Comparison of ENCODE assay signal across 8 cellular contexts in the genomic region with DNA sequence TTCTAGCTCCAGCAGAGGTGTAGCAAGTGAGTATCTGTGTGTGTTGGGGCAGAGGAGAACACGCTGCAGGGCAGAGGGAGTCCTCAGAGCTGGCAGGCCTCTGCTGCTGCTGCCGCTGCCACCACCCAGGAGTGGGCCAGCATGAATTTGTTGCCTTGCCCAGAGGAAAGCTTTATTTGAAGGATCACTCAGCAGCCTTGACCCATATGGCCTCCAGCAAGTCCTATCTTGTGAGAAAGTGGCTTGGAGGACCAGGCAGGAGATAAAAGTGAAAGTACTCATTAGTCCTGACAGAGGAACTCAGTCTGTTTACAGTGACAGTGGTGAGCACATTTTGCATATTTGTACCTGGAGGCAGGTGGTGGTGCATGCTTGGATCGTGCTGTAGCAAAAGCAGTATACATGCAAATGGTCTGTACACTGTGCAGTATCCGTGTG. TPM values are rescaled to one million over a fixed set of nuclear protein-coding genes. Genes with fewer than 3 reads are reported as not detected.
DNase-seq lines count a peak whose midpoint lies in the region; ATAC-seq and TF ChIP-seq lines count a peak whose summit lies in the region.

No MANE protein-coding gene starts in this region.

- H3K18ac ChIP-seq in trophoblast cell (ENCODE audit: low read length): no peak overlapping the region

- TF ChIP-seq POLR2A in Peyer's patch (IDR thresholded peaks at IDR 0.05): no peak

- peak overlapping the region; percentile 93 for H3K4me3 Mint-ChIP-seq in T-helper 1 cell treated with Interleukin-12 subunit alpha and Interleukin-12 subunit beta and Interleukin-4 antibody, amounts not matched to agents 30 μg/mL and 1 μg/mL, for 36 hours

- H2BK5ac ChIP-seq in trophoblast cell (ENCODE audit: low read depth, low read length, poor library complexity): no peak overlapping the region

- H3K4me1 Mint-ChIP-seq in T-helper 1 cell treated with Interleukin-12 subunit alpha and Interleukin-12 subunit beta and Interleukin-4 antibody, amounts not matched to agents 30 μg/mL and 1 μg/mL, for 36 hours (ENCODE audit: low read depth): peaks cover 70% of the 10 kb centered on the region

- WGBS in trophoblast cell (ENCODE audit: extremely low coverage, insufficient coverage, insufficient read length): no CpG with 5 or more reads among the region's 4 CpGs

- H3K4ac ChIP-seq in trophoblast cell (ENCODE audit: low read depth, low read length): no peak overlapping the region

- H3K27me3 ChIP-seq in Peyer's patch: no peaks in the 10 kb centered on the region
- H3K27me3 ChIP-seq in trophoblast cell (ENCODE audit: insufficient read depth, low read length): no peaks in the 10 kb centered on the region

- no peak overlapping the region for H4K12ac ChIP-seq in trophoblast cell (ENCODE audit: low read depth, low read length)

- H3K4me3 ChIP-seq in Peyer's patch: peak overlapping the region in 3 of 4 donors; percentile 28 to 78 (median 37)
- no peak overlapping the region for H3K4me3 ChIP-seq in trophoblast cell (ENCODE audit: low read depth, low read length)

- no peak overlapping the region for H2BK12ac ChIP-seq in trophoblast cell (ENCODE audit: low read length)

- H3K36me3 Mint-ChIP-seq in T-helper 1 cell treated with Interleukin-12 subunit alpha and Interleukin-12 subunit beta and Interleukin-4 antibody, amounts not matched to agents 30 μg/mL and 1 μg/mL, for 36 hours (ENCODE audit: low read depth): peaks cover 21% of the 10 kb centered on the region

- H2AFZ ChIP-seq in trophoblast cell (ENCODE audit: insufficient read depth, low read length, poor library complexity): no peak overlapping the region

- H2AK5ac ChIP-seq in trophoblast cell (ENCODE audit: low read length): no peak overlapping the region

- H3K27ac Mint-ChIP-seq in T-helper 1 cell treated with Interleukin-12 subunit alpha and Interleukin-12 subunit beta and Interleukin-4 antibody, amounts not matched to agents 30 μg/mL and 1 μg/mL, for 36 hours: peak overlapping the region; percentile 49

- H4K91ac ChIP-seq in trophoblast cell (ENCODE audit: low read depth, low read length): no peak overlapping the region

- no peak overlapping the region for H4K8ac ChIP-seq in trophoblast cell (ENCODE audit: low read depth, low read length)

- H3K36me3 ChIP-seq in Peyer's patch (no peaks in the 10 kb centered on the region), trophoblast cell (ENCODE audit: control insufficient read depth in 1 of 2, insufficient read depth in 2 of 2, low read length in 2 of 2) (no peaks in the 10 kb centered on the region)

- no peaks in the 10 kb centered on the region for H3K9me3 Mint-ChIP-seq in T-helper 1 cell treated with Interleukin-12 subunit alpha and Interleukin-12 subunit beta and Interleukin-4 antibody, amounts not matched to agents 30 μg/mL and 1 μg/mL, for 36 hours

- no peaks in the 10 kb centered on the region for H3K9me3 ChIP-seq in Peyer's patch
- H3K9me3 ChIP-seq in trophoblast cell (ENCODE audit: insufficient read depth, low read depth, low read length): no peaks in the 10 kb centered on the region

- H3K79me1 ChIP-seq in trophoblast cell (ENCODE audit: low read length): peaks cover 5% of the 10 kb centered on the region

- DNase-seq in T-helper 1 cell (no peak), Peyer's patch (peak in 2 of 3 donors; percentile 80 to 81), trophoblast cell (peak; percentile 38 to 64), cerebellum (ENCODE audit: low spot score) (no peak), NCI-H187 (lab: John Stamatoyannopoulos, UW) (no peak), HuH-7 (ENCODE audit: low spot score) (no peak)

- H3K27me3 Mint-ChIP-seq in T-helper 1 cell treated with Interleukin-12 subunit alpha and Interleukin-12 subunit beta and Interleukin-4 antibody, amounts not matched to agents 30 μg/mL and 1 μg/mL, for 36 hours (ENCODE audit: low read depth): no peaks in the 10 kb centered on the region

- peaks cover 3% of the 10 kb centered on the region for H3K79me2 ChIP-seq in trophoblast cell (ENCODE audit: control insufficient read depth, insufficient read depth, low read length, poor library complexity)

- H3K14ac ChIP-seq in trophoblast cell (ENCODE audit: low read length): no peak overlapping the region

- H3K9ac ChIP-seq in trophoblast cell (ENCODE audit: low read length): no peak overlapping the region

- H3K23ac ChIP-seq in trophoblast cell (ENCODE audit: low read length): no peak overlapping the region

- no peak for TF ChIP-seq CTCF in Peyer's patch (IDR thresholded peaks at IDR 0.05)

- no peak overlapping the region for H2BK120ac ChIP-seq in trophoblast cell (ENCODE audit: insufficient read depth, low read length, poor library complexity)

- peak overlapping the region in 3 of 4 donors; percentile 90 to 94 (median 91) for H3K27ac ChIP-seq in Peyer's patch
- no peak overlapping the region for H3K27ac ChIP-seq in trophoblast cell (ENCODE audit: low read depth, low read length)

- no peak overlapping the region for H3K4me2 ChIP-seq in trophoblast cell (ENCODE audit: low read length)

- peak; percentile 56 for ATAC-seq in HG02763 (IDR thresholded peaks at IDR 0.05; ENCODE audit: unreplicated experiment)

- peaks cover 0 to 48% (median 40%) of the 10 kb centered on the region in 4 donors for H3K4me1 ChIP-seq in Peyer's patch
- peaks cover 10 to 12% of the 10 kb centered on the region in 2 experiments for H3K4me1 ChIP-seq in trophoblast cell (ENCODE audit: control insufficient read depth in 1 of 2, insufficient read depth in 2 of 2, low read length in 2 of 2)

RNA-seq across cellular contexts. Expression of gene TRAF5, which starts 3.1 kb away (rescaled TPM):
- total RNA-seq in Peyer's patch (10 to 100 TPM; 10.9 to 98.2 (median 24.9) TPM), cerebellum (19.5 TPM)
- 4.9 TPM in 2 replicates for polyA plus RNA-seq in trophoblast cell (2013)

Comparison
In these comparisons a context has a peak if more than half of its experiments do, and no peak if none do; other contexts are left out.
1. DNase-seq: peak in Peyer's patch (2 of 3) and trophoblast cell (2 of 2); none in T-helper 1 cell (0 of 5), cerebellum (single experiment), NCI-H187 (0 of 2) and HuH-7 (single experiment).